ENCODE assay signal across 8 cellular contexts in the genomic region with DNA sequence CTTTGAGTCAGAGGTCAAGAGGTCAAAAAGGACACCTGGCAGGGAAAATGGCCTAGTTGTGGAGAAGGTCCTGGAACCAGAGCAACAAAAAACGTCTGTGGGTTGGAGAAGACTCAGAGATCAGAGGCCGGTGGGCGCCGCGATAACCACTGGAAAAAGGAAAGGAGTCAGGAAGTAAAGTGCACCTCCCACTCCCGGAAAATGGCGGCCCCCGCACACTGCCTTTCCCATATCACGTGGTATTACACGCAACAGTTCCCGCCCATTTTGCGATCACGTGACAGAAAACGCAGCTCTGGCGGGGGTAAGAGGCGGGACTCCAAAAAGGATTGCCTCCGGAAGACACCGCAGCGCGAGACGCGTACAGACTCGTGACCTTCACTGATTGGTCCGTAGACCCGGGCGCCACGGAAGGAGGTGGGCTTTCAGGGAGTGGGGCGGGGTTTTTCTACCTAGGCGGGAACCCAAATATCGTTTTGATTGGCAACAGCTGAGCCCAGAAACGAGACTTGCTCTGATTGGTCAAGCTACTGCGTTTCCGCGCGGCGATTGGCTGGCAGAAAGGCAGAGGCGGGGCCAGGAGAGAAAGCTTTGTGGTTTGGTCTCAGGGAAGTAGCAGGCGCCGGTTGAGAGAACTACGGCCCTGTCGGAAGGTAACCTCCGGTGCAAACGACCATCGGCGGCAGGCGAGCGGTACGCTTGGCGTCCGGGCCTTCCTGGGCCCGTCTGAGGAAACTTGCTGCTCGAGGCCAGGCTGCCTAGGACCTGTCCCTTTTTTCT. TPM values are rescaled to one million over a fixed set of nuclear protein-coding genes. Genes with fewer than 3 reads are reported as not detected.
DNase-seq lines count a peak whose midpoint lies in the region; ATAC-seq and TF ChIP-seq lines count a peak whose summit lies in the region.

A gene with protein sequence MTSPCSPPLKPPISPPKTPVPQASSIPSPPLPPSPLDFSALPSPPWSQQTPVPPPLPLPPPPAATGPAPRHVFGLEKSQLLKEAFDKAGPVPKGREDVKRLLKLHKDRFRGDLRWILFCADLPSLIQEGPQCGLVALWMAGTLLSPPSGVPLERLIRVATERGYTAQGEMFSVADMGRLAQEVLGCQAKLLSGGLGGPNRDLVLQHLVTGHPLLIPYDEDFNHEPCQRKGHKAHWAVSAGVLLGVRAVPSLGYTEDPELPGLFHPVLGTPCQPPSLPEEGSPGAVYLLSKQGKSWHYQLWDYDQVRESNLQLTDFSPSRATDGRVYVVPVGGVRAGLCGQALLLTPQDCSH (minus strand): TSS at position 193 of the 780 bp plus-strand sequence. CDS start 674 bp downstream, outside the sequence.

- peak within 1 kb of the TSS; percentile 89 for H3K9ac ChIP-seq in smooth muscle cell (ENCODE audit: low read depth)

- peaks cover 17% of the 10 kb centered on the region for H4K20me1 ChIP-seq in smooth muscle cell (ENCODE audit: low read depth)

- under 1% methylated on average over 51 of the region's 52 CpGs for WGBS in smooth muscle cell (ENCODE audit: low lambda C conversion rate)

- H3K9me3 ChIP-seq in smooth muscle cell (replicated peaks; ENCODE audit: low read depth): no peaks in the 10 kb centered on the region

- TF ChIP-seq CTCF in AG04449 (IDR thresholded peaks at IDR 0.05; ENCODE audit: insufficient read depth, low read length, missing control alignments) (no peak), WI38 (IDR thresholded peaks at IDR 0.05; ENCODE audit: low read depth, low read length) (no peak), cardiac fibroblast (IDR thresholded peaks at IDR 0.05; ENCODE audit: low read depth, low read length) (no peak), smooth muscle cell (IDR thresholded peaks at IDR 0.05; ENCODE audit: borderline replicate concordance, insufficient read depth, poor library complexity, severe bottlenecking) (no peak)

- H3F3A ChIP-seq in smooth muscle cell (ENCODE audit: low read depth): peaks cover 4% of the 10 kb centered on the region

- no peaks in the 10 kb centered on the region for H3K36me3 ChIP-seq in smooth muscle cell (ENCODE audit: low read depth)

- H3K4me3 ChIP-seq in AG04449 (ENCODE audit: low read depth, low read length) (peak within 1 kb of the TSS; percentile 97), WI38 (ENCODE audit: low read depth, low read length) (peak within 1 kb of the TSS; percentile 92), cardiac fibroblast (replicated peaks in 1 of 2; ENCODE audit: low read depth in 2 of 2, low read length in 2 of 2) (peak within 1 kb of the TSS; percentile 77 to 89), smooth muscle cell (peak within 1 kb of the TSS; percentile 72)

- peak; percentile 99 for DNase-seq in AG04449 (ENCODE audit: low read depth, low spot score)
- DNase-seq in NCI-H2227 treated with DMSO at 0.1 percent for 48 hours (lab: John Stamatoyannopoulos, UW): peak; percentile 100
- peak; percentile 100 for DNase-seq in cardiac fibroblast (ENCODE audit: low read depth in 2 of 2)
- peak; percentile 99 for DNase-seq in iPS-NIHi7 (ENCODE audit: extremely low spot score)
- peak; percentile 99 for DNase-seq in smooth muscle cell (lab: John Stamatoyannopoulos, UW; ENCODE audit: unreplicated experiment)

- POLR2A ChIA-PET in AG04449 (lab: Yijun Ruan, JAX): interaction anchor here (0.7 to 1.4 kb wide), 7 partner anchors 13 to 285 kb away, joined by 3 to 9 read pairs (median 4); a partner anchor contains a TSS

- H3K27me3 ChIP-seq in smooth muscle cell (ENCODE audit: low read depth): no peaks in the 10 kb centered on the region

- H2AFZ ChIP-seq in smooth muscle cell (ENCODE audit: low read depth): peak within 1 kb of the TSS; percentile 68

- peak within 1 kb of the TSS; percentile 97 for H3K4me2 ChIP-seq in smooth muscle cell

- H3K4me1 ChIP-seq in smooth muscle cell (ENCODE audit: low read depth): peaks cover 16% of the 10 kb centered on the region

- CTCF ChIA-PET in AG04449 (lab: Yijun Ruan, JAX): interaction anchor here (1.1 kb wide), 1 partner anchor 394 kb away, joined by 3 read pairs; no protein-coding TSS in a partner anchor

- H3K79me2 ChIP-seq in smooth muscle cell (ENCODE audit: low read depth): peaks cover 37% of the 10 kb centered on the region

- peak; percentile 89 for ATAC-seq in GM18907 (IDR thresholded peaks at IDR 0.05; ENCODE audit: unreplicated experiment)
- ATAC-seq in HG03159 (IDR thresholded peaks at IDR 0.05; ENCODE audit: unreplicated experiment): peak; percentile 83

- H3K27ac ChIP-seq in smooth muscle cell (ENCODE audit: low read depth): peak within 1 kb of the TSS; percentile 93

RNA-seq across cellular contexts. Expression of the gene that starts here (rescaled TPM):
- 2.0 and 2.9 TPM in 2 replicates for total RNA-seq in smooth muscle cell
- 8.6 and 8.7 TPM in 2 replicates for polyA plus RNA-seq in smooth muscle cell

Comparison
In these comparisons a context has a peak if more than half of its experiments do, and no peak if none do; other contexts are left out.
1. Peak in every context shown above with its lines: DNase-seq, ATAC-seq, H3K4me3 ChIP-seq and H3K27ac ChIP-seq.